ENCODE assay signal across 27 cellular contexts in the genomic region with DNA sequence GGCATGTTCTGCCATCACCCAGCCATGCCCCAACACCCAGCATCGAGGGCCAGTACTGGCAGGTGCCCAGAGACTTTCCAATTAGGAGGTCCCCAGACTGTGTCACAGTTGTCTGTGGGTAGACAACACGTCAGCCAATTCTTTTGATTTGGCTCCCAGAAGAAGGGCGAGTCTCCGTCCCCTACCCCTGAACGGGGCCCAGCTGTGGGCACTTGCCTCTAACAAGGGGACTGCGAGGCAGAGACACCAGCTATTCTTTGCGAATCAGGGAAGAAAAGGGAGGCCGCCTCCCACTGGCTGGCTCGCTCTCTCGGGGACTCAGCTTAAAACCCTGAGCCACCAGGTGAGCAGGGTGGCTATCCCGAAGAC.
"Had no signal": no experiment of that assay in that cellular context is flagged by ENCODE, and none has a peak within 500 bp of the region (broad histone marks: within the 10 kb centered on the region; RNA-seq: fewer than 3 reads in every experiment).

No MANE protein-coding gene starts in this region.

- H3K36me3 ChIP-seq: cardiac muscle cell had no signal

- H3K27ac Mint-ChIP-seq: activated B cell treated with CpG ODN at 0.5 μM for 24 hours; activated CD4-positive, alpha-beta memory T cell treated with anti-CD3 and anti-CD28 coated beads, Interleukin-2, amount 10 ng/mL, durations not matched to agents 7 days and 5 days; activated CD4-positive, alpha-beta T cell treated with anti-CD3 and anti-CD28 coated beads, Interleukin-2, amount 10 ng/mL, durations not matched to agents 7 days and 5 days; activated naive CD8-positive, alpha-beta T cell; T-cell had no signal

- H3K36me3 Mint-ChIP-seq: activated naive CD8-positive, alpha-beta T cell; brain; T-cell had no signal

- H3K27me3 Mint-ChIP-seq: activated B cell treated with CpG ODN at 0.5 μM for 24 hours had no signal

- H3K27me3 ChIP-seq: cardiac muscle cell had no signal

- H3K9me3 Mint-ChIP-seq: activated B cell treated with CpG ODN at 0.5 μM for 24 hours; activated CD4-positive, alpha-beta memory T cell treated with anti-CD3 and anti-CD28 coated beads, Interleukin-2, amount 10 ng/mL, durations not matched to agents 7 days and 5 days; activated CD4-positive, alpha-beta T cell treated with anti-CD3 and anti-CD28 coated beads, Interleukin-2, amount 10 ng/mL, durations not matched to agents 7 days and 5 days; activated T-cell treated with anti-CD3 and anti-CD28 coated beads, Interleukin-2, amount 50 U/mL, for 4 hours; T-cell had no signal

- DNase-seq: activated CD4-positive, alpha-beta memory T cell treated with anti-CD3 and anti-CD28 coated beads, Interleukin-2, amount 10 ng/mL, durations not matched to agents 7 days and 5 days; activated CD4-positive, alpha-beta T cell treated with anti-CD3 and anti-CD28 coated beads, Interleukin-2, amount 10 ng/mL, durations not matched to agents 7 days and 5 days; activated effector memory CD4-positive, alpha-beta T cell treated with anti-CD3 and anti-CD28 coated beads, Interleukin-2, amount 50 U/mL, for 16 hours; activated naive CD4-positive, alpha-beta T cell treated with Interleukin-2 at 50 U/mL for 16 hours; activated T-cell treated with anti-CD3 and anti-CD28 coated beads, Interleukin-2, amount 50 U/mL, for 4 hours; amygdala; cerebellar nuclear complex; KG1; NCI-H1092; NCI-H1694 treated with DMSO at 0.1 percent for 48 hours; NCI-H2029 treated with DMSO at 0.1 percent for 48 hours; NCI-H510A treated with DMSO at 0.1 percent for 48 hours; NK-92 treated with Interleukin-12 subunit alpha and Interleukin-12 subunit beta, amount 100 ng/mL, for 24 hours; OCI-M1; RPMI8226; T-cell; T-helper 2 cell; T1000 had no signal

- FAIRE-seq: astrocyte, TTC549 had no signal

- ATAC-seq: activated T-cell treated with anti-CD3 and anti-CD28 coated beads, Interleukin-2, amount 50 U/mL, for 4 hours; Panc1; Right ventricle myocardium inferior; T-cell had no signal

- H3K4me3 ChIP-seq: cardiac muscle cell, SK-N-MC had no signal

- H3K27ac ChIP-seq: cardiac muscle cell, SK-N-MC had no signal

- H3K4me3 Mint-ChIP-seq: activated B cell treated with CpG ODN at 0.5 μM for 24 hours; activated CD4-positive, alpha-beta memory T cell treated with anti-CD3 and anti-CD28 coated beads, Interleukin-2, amount 10 ng/mL, durations not matched to agents 7 days and 5 days; activated CD4-positive, alpha-beta T cell treated with anti-CD3 and anti-CD28 coated beads, Interleukin-2, amount 10 ng/mL, durations not matched to agents 7 days and 5 days; activated naive CD8-positive, alpha-beta T cell; activated T-cell treated with anti-CD3 and anti-CD28 coated beads, Interleukin-2, amount 50 U/mL, for 4 hours; brain; T-cell had no signal
